Comparison of ENCODE assay signal across 17 cellular contexts in the genomic region with DNA sequence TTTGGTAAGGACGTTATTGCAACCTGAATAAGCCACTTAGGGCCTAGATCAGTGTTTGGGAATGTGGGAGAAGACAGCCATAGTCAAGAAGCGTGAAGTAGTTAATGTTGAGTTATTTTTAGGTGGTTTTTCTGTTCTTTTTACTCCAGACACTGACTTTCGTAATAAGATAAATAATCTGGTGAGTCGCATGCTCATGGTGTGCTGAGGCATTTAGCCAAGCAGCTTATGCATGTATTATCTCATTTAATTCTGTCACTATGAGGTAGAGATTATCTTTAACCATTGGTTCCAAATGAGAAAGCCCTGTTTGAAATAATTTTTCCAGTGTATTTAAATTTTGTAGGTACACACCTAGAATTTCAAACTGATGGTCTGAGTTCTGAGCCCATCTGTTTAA.
DNase-seq lines count a peak whose midpoint lies in the region; ATAC-seq and TF ChIP-seq lines count a peak whose summit lies in the region.
"Had no signal": no experiment of that assay in that cellular context is flagged by ENCODE, and none has a peak within 500 bp of the region (broad histone marks: within the 10 kb centered on the region; RNA-seq: fewer than 3 reads in every experiment).

No MANE protein-coding gene starts in this region.

- no peaks in the 10 kb centered on the region for H3K9me2 ChIP-seq in PC-3 (replicated peaks; ENCODE audit: low read length)

- H2AFZ ChIP-seq in PC-3 (ENCODE audit: low read length): no peak overlapping the region

- no peaks in the 10 kb centered on the region for H3K9me3 ChIP-seq in PC-3 (ENCODE audit: low read length)

- ATAC-seq in PC-3 (no peak), GM21576 (IDR thresholded peaks at IDR 0.05; ENCODE audit: unreplicated experiment) (no peak)
- ATAC-seq: CD8-positive, alpha-beta T cell; left ventricle myocardium superior had no signal

- no peak overlapping the region for H3K27ac ChIP-seq in PC-3 (ENCODE audit: low read length)
- H3K27ac ChIP-seq: KMS-11 had no signal

- H3K9ac ChIP-seq in PC-3 (ENCODE audit: low read length): no peak overlapping the region
- H3K9ac ChIP-seq: KMS-11 had no signal

- DNase-seq in GM04504 (ENCODE audit: low read depth) (peak; percentile 48), PC-3 (peak; percentile 47), epithelial cell of esophagus (ENCODE audit: low read depth) (peak; percentile 52), renal cortical epithelial cell (ENCODE audit: low read depth) (peak; percentile 76), GF-D8 (lab: John Stamatoyannopoulos, UW) (no peak), NCI-H2081 (lab: John Stamatoyannopoulos, UW) (no peak)
- DNase-seq: activated CD8-positive, alpha-beta memory T cell treated with anti-CD3 and anti-CD28 coated beads, Interleukin-2, amount 50 U/mL, for 4 hours; CD8-positive, alpha-beta T cell; cerebellar nuclear complex; hypothalamus; left ventricle myocardium superior; NCI-H1694; NCI-H526 treated with DMSO at 0.1 percent for 48 hours; posterior cingulate gyrus; T-helper 2 cell had no signal

- H3K27me3 ChIP-seq in PC-3 (ENCODE audit: low read length): no peaks in the 10 kb centered on the region

- H3F3A ChIP-seq in PC-3 (ENCODE audit: low read length, unreplicated experiment): no peaks in the 10 kb centered on the region

- H3K4me2 ChIP-seq in PC-3 (ENCODE audit: low read length): no peak overlapping the region
- H3K4me2 ChIP-seq: KMS-11 had no signal

- H3K4me3 ChIP-seq in PC-3 (ENCODE audit: low read length): no peak overlapping the region
- H3K4me3 ChIP-seq in epithelial cell of esophagus (ENCODE audit: low read length): no peak overlapping the region

- BruUV-seq in PC-3 (replicated peaks; lab: Mats Ljungman, UMichigan): no TSS peak

- H3K4me1 ChIP-seq in PC-3 (ENCODE audit: insufficient read depth, low read length): peaks cover 23% of the 10 kb centered on the region

- intact Hi-C loops in PC-3 (cut with micrococcal nuclease): no loop called here

- peaks cover 99% of the 10 kb centered on the region for H3K79me2 ChIP-seq in PC-3 (ENCODE audit: low read length)

- H4K20me1 ChIP-seq in PC-3 (ENCODE audit: low read length): peaks cover 49% of the 10 kb centered on the region

- no peaks in the 10 kb centered on the region for H3K36me3 ChIP-seq in PC-3 (ENCODE audit: low read depth, low read length)

- POLR2A ChIA-PET in PC-3 (lab: Charles Lee; ENCODE audit: unreplicated experiment): no interaction called here

- CTCF ChIA-PET in PC-3 (lab: Charles Lee): no interaction called here

- TF ChIP-seq CTCF in PC-3 (conservative IDR thresholded peaks at IDR 0.05; ENCODE audit: low read depth, low read length): no peak
- no peak for TF ChIP-seq CTCF in epithelial cell of esophagus (IDR thresholded peaks at IDR 0.05; ENCODE audit: insufficient read depth, low read depth, low read length, missing control alignments)

Comparison
In these comparisons a context has a peak if more than half of its experiments do, and no peak if none do; other contexts are left out.
1. DNase-seq: peak in GM04504 (single experiment), PC-3 (single experiment), epithelial cell of esophagus (single experiment) and renal cortical epithelial cell (single experiment); none in GF-D8 (single experiment) and NCI-H2081 (0 of 2).